34 cellular contexts compared by ENCODE assay signal in genomic region chr10:7590271-7590670, GRCh38.
"Had no signal": no experiment of that assay in that cellular context is flagged by ENCODE, and none has a peak within 500 bp of the region (broad histone marks: within the 10 kb centered on the region; RNA-seq: fewer than 3 reads in every experiment).

No MANE protein-coding gene starts in this region.

- ATAC-seq: activated CD4-positive, CD25-positive, alpha-beta regulatory T cell treated with anti-CD3 and anti-CD28 coated beads, Interleukin-2, amount 50 U/mL, for 24 hours; activated CD8-positive, alpha-beta memory T cell treated with anti-CD3 and anti-CD28 coated beads, Interleukin-2, amount 10 ng/mL, durations not matched to agents 7 days and 5 days; activated naive CD8-positive, alpha-beta T cell treated with anti-CD3 and anti-CD28 coated beads, Interleukin-2, amount 50 U/mL, for 24 hours; body of pancreas; gastroesophageal sphincter; T-helper 17 cell had no signal

- H3K4me3 Mint-ChIP-seq: activated B cell treated with CpG ODN at 0.5 μM for 24 hours; activated CD4-positive, alpha-beta memory T cell treated with anti-CD3 and anti-CD28 coated beads, Interleukin-2, amount 10 ng/mL, durations not matched to agents 7 days and 5 days; activated CD4-positive, alpha-beta T cell treated with anti-CD3 and anti-CD28 coated beads, Interleukin-2, amount 10 ng/mL, durations not matched to agents 24 days and 14 days; activated CD8-positive, alpha-beta memory T cell treated with anti-CD3 and anti-CD28 coated beads, Interleukin-2, amount 10 ng/mL, durations not matched to agents 7 days and 5 days; activated naive CD4-positive, alpha-beta T cell treated with anti-CD3 and anti-CD28 coated beads for 36 hours; activated naive CD4-positive, alpha-beta T cell treated with anti-CD3 and anti-CD28 coated beads, Interleukin-2, amount 50 U/mL, for 24 hours; activated naive CD8-positive, alpha-beta T cell treated with anti-CD3 and anti-CD28 coated beads for 36 hours; activated naive CD8-positive, alpha-beta T cell treated with anti-CD3 and anti-CD28 coated beads, Interleukin-2, amount 50 U/mL, for 24 hours; activated T-helper 1 cell treated with anti-CD3 and anti-CD28 coated beads, Interleukin-12 subunit alpha, Interleukin-12 subunit beta, Interleukin-2, Interleukin-4 antibody, amounts not matched to agents 30 ng/mL and 10 ng/mL and 1 ng/mL, durations not matched to agents 14 hours and 24 hours and 36 hours; T-helper 17 cell; T-helper 2 cell treated with Interferon-gamma antibody and Interleukin-4, amounts not matched to agents 5 μg/mL and 100 μg/mL, for 36 hours had no signal

- H3K9me3 Mint-ChIP-seq: activated B cell treated with CpG ODN at 0.5 μM for 24 hours; activated CD4-positive, alpha-beta memory T cell treated with anti-CD3 and anti-CD28 coated beads, Interleukin-2, amount 10 ng/mL, durations not matched to agents 7 days and 5 days; activated CD4-positive, alpha-beta T cell treated with anti-CD3 and anti-CD28 coated beads, Interleukin-2, amount 10 ng/mL, durations not matched to agents 24 days and 14 days; activated naive CD4-positive, alpha-beta T cell treated with anti-CD3 and anti-CD28 coated beads for 36 hours; activated naive CD4-positive, alpha-beta T cell treated with anti-CD3 and anti-CD28 coated beads, Interleukin-2, amount 50 U/mL, for 24 hours; activated naive CD8-positive, alpha-beta T cell treated with anti-CD3 and anti-CD28 coated beads for 36 hours; activated naive CD8-positive, alpha-beta T cell treated with anti-CD3 and anti-CD28 coated beads, Interleukin-2, amount 50 U/mL, for 24 hours; activated T-helper 1 cell treated with anti-CD3 and anti-CD28 coated beads, Interleukin-12 subunit alpha, Interleukin-12 subunit beta, Interleukin-2, Interleukin-4 antibody, amounts not matched to agents 30 ng/mL and 10 ng/mL and 1 ng/mL, durations not matched to agents 14 hours and 24 hours and 36 hours; activated T-helper 2 cell treated with anti-CD3 and anti-CD28 coated beads, Interferon-gamma antibody, Interleukin-2, Interleukin-4, amounts not matched to agents 10 μg/mL and 5 μg/mL and 100 μg/mL, durations not matched to agents 14 hours and 24 hours and 36 hours; T-helper 2 cell treated with Interferon-gamma antibody and Interleukin-4, amounts not matched to agents 5 μg/mL and 100 μg/mL, for 36 hours had no signal

- H3K4me1 ChIP-seq: adrenal gland, body of pancreas, colonic mucosa had no signal

- DNase-seq: activated B cell treated with CpG ODN at 0.5 μM for 24 hours; activated CD4-positive, alpha-beta memory T cell treated with anti-CD3 and anti-CD28 coated beads, Interleukin-2, amount 10 ng/mL, durations not matched to agents 7 days and 5 days; activated CD4-positive, alpha-beta T cell treated with anti-CD3 and anti-CD28 coated beads, Interleukin-2, amount 10 ng/mL, durations not matched to agents 24 days and 14 days; activated CD4-positive, alpha-beta T cell treated with anti-CD3 and anti-CD28 coated beads, Interleukin-2, amount 50 U/mL, for 4 hours; activated CD8-positive, alpha-beta memory T cell treated with anti-CD3 and anti-CD28 coated beads, Interleukin-2, amount 10 ng/mL, durations not matched to agents 7 days and 5 days; activated CD8-positive, alpha-beta memory T cell treated with anti-CD3 and anti-CD28 coated beads, Interleukin-2, amount 50 U/mL, for 4 hours; activated effector memory CD4-positive, alpha-beta T cell treated with anti-CD3 and anti-CD28 coated beads, Interleukin-2, amount 50 U/mL, for 16 hours; activated naive CD4-positive, alpha-beta T cell treated with anti-CD3 and anti-CD28 coated beads for 36 hours; activated naive CD8-positive, alpha-beta T cell treated with anti-CD3 and anti-CD28 coated beads for 36 hours; activated naive CD8-positive, alpha-beta T cell treated with anti-CD3 and anti-CD28 coated beads, Interleukin-2, amount 50 U/mL, for 24 hours; activated T-cell treated with anti-CD3 and anti-CD28 coated beads, Interleukin-2, amount 50 U/mL, for 1 hour; activated T-cell treated with anti-CD3 and anti-CD28 coated beads, Interleukin-2, amount 50 U/mL, for 48 hours; amygdala; aorta; body of pancreas; caudate nucleus; cerebellar nuclear complex; colonic mucosa; effector CD8-positive, alpha-beta T cell; esophagus squamous epithelium; foreskin melanocyte; heart right ventricle; T-helper 17 cell; T1000; WERI-Rb-1 had no signal

- H3K27me3 Mint-ChIP-seq: activated naive CD4-positive, alpha-beta T cell treated with anti-CD3 and anti-CD28 coated beads, Interleukin-2, amount 50 U/mL, for 24 hours; activated naive CD8-positive, alpha-beta T cell treated with anti-CD3 and anti-CD28 coated beads for 36 hours had no signal

- H3K27ac ChIP-seq: adrenal gland, body of pancreas, colonic mucosa, epithelial cell of prostate, esophagus squamous epithelium, gastroesophageal sphincter, heart right ventricle, hepatocyte, WERI-Rb-1 had no signal

- H3K4me3 ChIP-seq: adrenal gland, body of pancreas, colonic mucosa, esophagus squamous epithelium, gastroesophageal sphincter, heart right ventricle, hepatocyte had no signal

- H3K36me3 Mint-ChIP-seq: activated CD8-positive, alpha-beta memory T cell treated with anti-CD3 and anti-CD28 coated beads, Interleukin-2, amount 10 ng/mL, durations not matched to agents 7 days and 5 days; activated naive CD4-positive, alpha-beta T cell treated with anti-CD3 and anti-CD28 coated beads, Interleukin-2, amount 50 U/mL, for 24 hours; activated naive CD8-positive, alpha-beta T cell treated with anti-CD3 and anti-CD28 coated beads for 36 hours had no signal

- H3K27me3 ChIP-seq: adrenal gland, body of pancreas, colonic mucosa, esophagus squamous epithelium, gastroesophageal sphincter, heart right ventricle, hepatocyte had no signal

- H3K27ac Mint-ChIP-seq: activated B cell treated with CpG ODN at 0.5 μM for 24 hours; activated CD4-positive, alpha-beta memory T cell treated with anti-CD3 and anti-CD28 coated beads, Interleukin-2, amount 10 ng/mL, durations not matched to agents 7 days and 5 days; activated CD4-positive, alpha-beta T cell treated with anti-CD3 and anti-CD28 coated beads, Interleukin-2, amount 10 ng/mL, durations not matched to agents 24 days and 14 days; activated CD8-positive, alpha-beta memory T cell treated with anti-CD3 and anti-CD28 coated beads, Interleukin-2, amount 10 ng/mL, durations not matched to agents 7 days and 5 days; activated naive CD4-positive, alpha-beta T cell treated with anti-CD3 and anti-CD28 coated beads for 36 hours; activated naive CD4-positive, alpha-beta T cell treated with anti-CD3 and anti-CD28 coated beads, Interleukin-2, amount 50 U/mL, for 24 hours; activated naive CD8-positive, alpha-beta T cell treated with anti-CD3 and anti-CD28 coated beads for 36 hours; activated naive CD8-positive, alpha-beta T cell treated with anti-CD3 and anti-CD28 coated beads, Interleukin-2, amount 50 U/mL, for 24 hours; activated T-helper 1 cell treated with anti-CD3 and anti-CD28 coated beads, Interleukin-12 subunit alpha, Interleukin-12 subunit beta, Interleukin-2, Interleukin-4 antibody, amounts not matched to agents 30 ng/mL and 10 ng/mL and 1 ng/mL, durations not matched to agents 14 hours and 24 hours and 36 hours; activated T-helper 2 cell treated with anti-CD3 and anti-CD28 coated beads, Interferon-gamma antibody, Interleukin-2, Interleukin-4, amounts not matched to agents 10 μg/mL and 5 μg/mL and 100 μg/mL, durations not matched to agents 14 hours and 24 hours and 36 hours; T-helper 17 cell; T-helper 2 cell treated with Interferon-gamma antibody and Interleukin-4, amounts not matched to agents 5 μg/mL and 100 μg/mL, for 36 hours had no signal

- H3K36me3 ChIP-seq: adrenal gland, colonic mucosa, esophagus squamous epithelium, WERI-Rb-1 had no signal

- H3K9me3 ChIP-seq: adrenal gland, body of pancreas, colonic mucosa, esophagus squamous epithelium, gastroesophageal sphincter, heart right ventricle had no signal

- H3K4me1 Mint-ChIP-seq: activated B cell treated with CpG ODN at 0.5 μM for 24 hours; activated CD4-positive, alpha-beta T cell treated with anti-CD3 and anti-CD28 coated beads, Interleukin-2, amount 10 ng/mL, durations not matched to agents 24 days and 14 days had no signal
